In the genomic region with DNA sequence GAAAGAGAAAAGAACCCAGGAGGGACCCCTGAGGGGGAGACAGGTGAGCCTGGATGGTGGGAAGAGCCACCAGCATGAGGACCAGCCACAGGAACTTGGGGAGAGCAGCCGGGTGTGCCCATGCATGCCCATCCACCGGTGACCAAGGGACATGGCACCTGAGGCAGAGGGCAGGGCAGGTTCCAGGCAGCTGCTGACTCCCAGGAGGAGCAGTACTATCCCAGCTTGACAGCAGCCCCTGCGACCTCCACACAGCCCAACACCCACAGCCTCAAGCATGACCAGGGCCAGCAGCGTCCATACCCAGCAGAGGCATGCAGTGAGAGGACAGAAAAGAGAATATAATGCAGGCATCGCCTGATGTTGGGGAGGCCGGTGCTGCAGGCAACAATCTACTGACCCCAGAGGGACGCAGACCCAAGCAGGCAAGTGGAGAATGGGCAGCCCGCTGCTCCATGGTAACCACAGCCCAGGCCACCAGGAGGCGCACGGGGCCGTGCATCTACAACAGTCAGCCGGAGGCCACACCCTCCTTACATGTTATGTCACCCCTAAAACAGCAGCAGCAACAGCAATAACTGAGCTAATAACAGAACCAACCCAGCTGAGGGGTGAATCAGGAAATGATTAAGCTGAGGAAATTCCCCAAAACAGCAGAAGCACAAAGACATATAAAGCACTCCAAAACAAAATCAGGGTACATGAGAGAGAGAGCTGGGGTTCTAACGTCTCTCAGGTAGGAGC, we compare ENCODE assay signal across 8 cellular contexts. TPM values are rescaled to one million over a fixed set of nuclear protein-coding genes. Genes with fewer than 3 reads are reported as not detected.
DNase-seq lines count a peak whose midpoint lies in the region; ATAC-seq and TF ChIP-seq lines count a peak whose summit lies in the region.

No MANE protein-coding gene starts in this region.

- H3K18ac ChIP-seq in neuronal stem cell (ENCODE audit: low read length), result peak overlapping the region; percentile 61

- no peak overlapping the region for H2BK15ac ChIP-seq in neuronal stem cell (ENCODE audit: low read length)

- H3K9me3 ChIP-seq in Peyer's patch (no peaks in the 10 kb centered on the region), neuronal stem cell (replicated peaks in 1 of 2; ENCODE audit: control insufficient read depth in 2 of 2, insufficient read depth in 1 of 2, low read depth in 1 of 2, low read length in 2 of 2) (peaks cover 0 to 1% of the 10 kb centered on the region in 2 donors), stomach (no peaks in the 10 kb centered on the region)

- no peak overlapping the region for H4K91ac ChIP-seq in neuronal stem cell (ENCODE audit: low read depth, low read length, poor library complexity)

- H2BK5ac ChIP-seq in neuronal stem cell (ENCODE audit: low read length), result no peak overlapping the region

- no peak for TF ChIP-seq POLR2A in Peyer's patch (IDR thresholded peaks at IDR 0.05)
- no peak for TF ChIP-seq POLR2A in stomach (IDR thresholded peaks at IDR 0.05)

- no peak overlapping the region for H3K14ac ChIP-seq in neuronal stem cell (ENCODE audit: low read length)

- H2AK5ac ChIP-seq in neuronal stem cell (ENCODE audit: low read depth, low read length), result peak overlapping the region; percentile 68

- ATAC-seq in GM18870 (IDR thresholded peaks at IDR 0.05; ENCODE audit: unreplicated experiment), result peak; percentile 95
- ATAC-seq in HG03097 (IDR thresholded peaks at IDR 0.05; ENCODE audit: low FRiP score, unreplicated experiment), result peak; percentile 81

- H3K4me1 ChIP-seq in Peyer's patch (peaks cover 0 to 4% (median 4%) of the 10 kb centered on the region in 4 donors), neuronal stem cell (ENCODE audit: control insufficient read depth in 2 of 2, insufficient read depth in 1 of 2, low read depth in 1 of 2, low read length in 2 of 2) (no peaks in the 10 kb centered on the region), stomach (peaks cover 0 to 9% (median 3%) of the 10 kb centered on the region in 4 donors)

- TF ChIP-seq CTCF in AG09309 (IDR thresholded peaks at IDR 0.05; ENCODE audit: control insufficient read depth, insufficient read depth, low read depth, low read length, missing control alignments) (peak; percentile 93), Peyer's patch (IDR thresholded peaks at IDR 0.05) (peak; percentile 73 to 89 (median 84)), fibroblast of mammary gland (conservative IDR thresholded peaks at IDR 0.05; ENCODE audit: control insufficient read depth, insufficient read depth, low read depth, low read length) (peak; percentile 92), stomach (IDR thresholded peaks at IDR 0.05) (peak in 5 of 7 experiments; percentile 61 to 87 (median 82))

- H3K4ac ChIP-seq in neuronal stem cell (ENCODE audit: low read length), result no peak overlapping the region

- DNase-seq in AG09309 (ENCODE audit: low read depth) (peak; percentile 56), Peyer's patch (peak; percentile 86 to 92 (median 88)), fibroblast of mammary gland (ENCODE audit: low read depth) (peak; percentile 85), neuronal stem cell (ENCODE audit: low spot score) (peak; percentile 41), stomach (peak; percentile 88)
- peak; percentile 87 to 90 for DNase-seq in activated T-cell treated with anti-CD3 and anti-CD28 coated beads, Interleukin-2, amount 50 U/mL, for 48 hours

- WGBS in neuronal stem cell (ENCODE audit: extremely low coverage in 2 of 2, insufficient read length in 2 of 2, insufficient replicate concordance in 1 of 2), 2 donors, result no CpG with 5 or more reads among the region's 13 CpGs
- WGBS in stomach, 5 donors, result 20 to 43% (median 41%) methylated on average over 8 to 13 of the region's 13 CpGs

- H3K36me3 ChIP-seq in Peyer's patch, result peaks cover 0 to 15% (median 0%) of the 10 kb centered on the region in 3 donors
- peaks cover 0 to 13% of the 10 kb centered on the region in 2 donors for H3K36me3 ChIP-seq in neuronal stem cell (replicated peaks in 1 of 2; ENCODE audit: control insufficient read depth in 2 of 2, insufficient read depth in 2 of 2, low read length in 2 of 2)
- H3K36me3 ChIP-seq in stomach, result peaks cover 0 to 34% (median 27%) of the 10 kb centered on the region in 4 donors

- no peak overlapping the region for H4K8ac ChIP-seq in neuronal stem cell (ENCODE audit: low read depth, low read length)

- no peak overlapping the region for H3K27ac ChIP-seq in Peyer's patch
- no peak overlapping the region for H3K27ac ChIP-seq in neuronal stem cell (replicated peaks; ENCODE audit: low read length)
- H3K27ac ChIP-seq in stomach, result no peak overlapping the region

- H3K4me3 ChIP-seq in AG09309 (ENCODE audit: control insufficient read depth, low read depth, low read length) (no peak overlapping the region), Peyer's patch (no peak overlapping the region), fibroblast of mammary gland (ENCODE audit: control insufficient read depth, low read depth, low read length) (no peak overlapping the region), neuronal stem cell (ENCODE audit: low read length in 2 of 2) (no peak overlapping the region), stomach (no peak overlapping the region)

- H3K79me1 ChIP-seq in neuronal stem cell (ENCODE audit: low read depth, low read length), result peaks cover 2% of the 10 kb centered on the region

- TF ChIP-seq EP300 in stomach (IDR thresholded peaks at IDR 0.05), result no peak

- H2AFZ ChIP-seq in neuronal stem cell (ENCODE audit: low read length), result peak overlapping the region; percentile 15

- no peak overlapping the region for H2BK120ac ChIP-seq in neuronal stem cell (ENCODE audit: low read depth, low read length)

- peak overlapping the region; percentile 67 for H3K23ac ChIP-seq in neuronal stem cell (ENCODE audit: low read depth, low read length, poor library complexity)

- no peak overlapping the region for H3K4me2 ChIP-seq in neuronal stem cell (ENCODE audit: insufficient read depth, low read length, poor library complexity, severe bottlenecking)

- intact Hi-C loops in stomach (cut with DNase I; ENCODE audit: low total_unique reads), result no loop called here

- no peak overlapping the region for H2BK12ac ChIP-seq in neuronal stem cell (ENCODE audit: low read length)

- H3K27me3 ChIP-seq in Peyer's patch (no peaks in the 10 kb centered on the region), neuronal stem cell (ENCODE audit: control insufficient read depth in 3 of 3, insufficient read depth in 3 of 3, low read depth in 1 of 3, low read length in 3 of 3) (no peaks in the 10 kb centered on the region), stomach (no peaks in the 10 kb centered on the region)

- peak overlapping the region; percentile 47 for H3K9ac ChIP-seq in neuronal stem cell (ENCODE audit: low read depth, low read length, poor library complexity)

RNA-seq across cellular contexts. Expression of a gene that starts 44.1 kb away (rescaled TPM):
- total RNA-seq in Peyer's patch (10 to 100 TPM; 27.8 to 89.1 (median 40.1) TPM), stomach (10 to 100 TPM in 4 of 5 donors, 1 to 10 TPM in 1; 8.3 to 79.4 (median 20.4) TPM)
- 4.1 TPM for polyA plus RNA-seq in neuronal stem cell (2013, experiment 1 of 2)
- 4.3 TPM for polyA plus RNA-seq in neuronal stem cell (2013, experiment 2 of 2)
- polyA plus RNA-seq in stomach, result 1 to 10 TPM; 3.1 to 8.4 (median 5.8) TPM

RNA-seq across cellular contexts. Expression of a gene that starts 46.4 kb away (rescaled TPM):
- total RNA-seq in Peyer's patch (10 to 100 TPM in 1 of 4 donors, 1 to 10 TPM in 3; 4.2 to 10.1 (median 7.1) TPM), stomach (10 to 100 TPM in 1 of 5 donors, 1 to 10 TPM in 4; 1.3 to 71.5 (median 2.2) TPM)
- polyA plus RNA-seq in neuronal stem cell (2013, experiment 1 of 2), result 3.8 TPM
- 3.2 TPM for polyA plus RNA-seq in neuronal stem cell (2013, experiment 2 of 2)
- 1 to 10 TPM; 2.7 to 7.0 (median 6.7) TPM for polyA plus RNA-seq in stomach

RNA-seq across cellular contexts. Expression of a gene that starts 54.6 kb away (rescaled TPM):
- total RNA-seq in Peyer's patch (100 to 1,000 TPM in 3 of 4 donors, 10 to 100 TPM in 1; 85.0 to 175 (median 154) TPM), stomach (100 to 1,000 TPM in 3 of 5 donors, 10 to 100 TPM in 2; 32.7 to 196 (median 145) TPM)
- 15.2 TPM for polyA plus RNA-seq in neuronal stem cell (2013, experiment 1 of 2)
- polyA plus RNA-seq in neuronal stem cell (2013, experiment 2 of 2), result 15.3 TPM
- polyA plus RNA-seq in stomach, result 100 to 1,000 TPM in 2 of 3 donors, 10 to 100 TPM in 1; 93.9 to 136 (median 113) TPM
